In the genomic region with DNA sequence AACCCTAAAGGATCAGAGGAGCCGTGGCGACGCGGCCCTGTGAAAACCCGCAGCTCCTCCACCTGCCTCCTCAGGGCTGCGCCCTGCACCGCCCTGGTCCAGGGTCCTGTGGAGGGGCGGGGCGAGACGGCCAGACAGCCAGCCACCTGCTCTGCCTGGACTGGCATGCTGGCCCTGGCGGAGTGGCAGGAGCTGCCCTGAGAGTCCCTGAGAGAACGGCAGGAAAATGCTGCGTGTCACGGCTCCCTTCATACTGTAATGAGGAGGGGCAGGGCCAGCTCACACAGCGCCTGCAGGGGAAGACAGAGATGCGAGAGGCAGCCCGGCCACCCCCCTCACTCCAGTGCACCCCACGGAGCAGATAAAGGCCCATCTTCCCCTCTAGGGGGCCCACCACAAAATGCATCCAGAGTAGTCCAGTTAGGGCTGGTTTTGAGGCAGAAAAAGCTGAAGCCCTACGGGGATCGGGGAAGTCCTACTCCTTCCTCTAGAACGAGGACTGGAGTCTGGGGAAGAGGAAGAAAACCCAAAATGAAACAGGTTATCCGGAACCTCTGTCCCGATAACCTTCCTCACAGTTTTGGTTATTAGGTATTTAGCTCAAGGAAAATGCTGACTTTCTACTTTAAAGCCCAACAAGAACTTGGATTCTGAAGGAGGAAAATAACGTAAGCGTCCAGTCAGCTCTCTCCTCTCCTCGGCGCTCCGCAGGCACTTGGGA, we compare ENCODE assay signal across 14 cellular contexts.
DNase-seq lines count a peak whose midpoint lies in the region; ATAC-seq, FAIRE-seq and TF ChIP-seq lines count a peak whose summit lies in the region.
"Had no signal": no experiment of that assay in that cellular context is flagged by ENCODE, and none has a peak within 500 bp of the region (broad histone marks: within the 10 kb centered on the region; RNA-seq: fewer than 3 reads in every experiment).

No MANE protein-coding gene starts in this region.

- H2AK5ac ChIP-seq in neuronal stem cell (ENCODE audit: low read depth, low read length): no peak overlapping the region

- no peak overlapping the region for H4K91ac ChIP-seq in neuronal stem cell (ENCODE audit: low read depth, low read length, poor library complexity)

- H3K4me2 ChIP-seq in K562 (ENCODE audit: insufficient read depth, low read length) (no peak overlapping the region), neuronal stem cell (ENCODE audit: insufficient read depth, low read length, poor library complexity, severe bottlenecking) (no peak overlapping the region)

- BruUV-seq in K562 (replicated peaks; lab: Mats Ljungman, UMichigan): no TSS peak

- peak overlapping the region; percentile 25 for H3K18ac ChIP-seq in neuronal stem cell (ENCODE audit: low read length)

- WGBS in K562 (ENCODE audit: insufficient coverage, low coverage, missing lambda C conversion rate): 81% methylated on average over 24 of the region's 28 CpGs
- WGBS in neuronal stem cell (ENCODE audit: extremely low coverage in 2 of 2, insufficient read length in 2 of 2, insufficient replicate concordance in 1 of 2), 2 donors: no CpG with 5 or more reads among the region's 28 CpGs

- H3K4me3 ChIP-seq in GM06990 (replicated peaks; ENCODE audit: low read depth, low read length) (no peak overlapping the region), K562 (no peak overlapping the region), neuronal stem cell (ENCODE audit: low read length in 2 of 2) (no peak overlapping the region)
- H3K4me3 ChIP-seq: sigmoid colon, tibial artery had no signal

- no peak overlapping the region for H3K14ac ChIP-seq in neuronal stem cell (ENCODE audit: low read length)

- CTCF ChIA-PET in K562 (lab: Yijun Ruan, JAX; ENCODE audit: low intra/inter-chr PET ratio): no interaction called here

- peaks cover 59% of the 10 kb centered on the region for H3K36me3 ChIP-seq in GM06990 (ENCODE audit: control insufficient read depth, insufficient read depth, low read length)
- peaks cover 33% of the 10 kb centered on the region; the same call in 1 of the 3 replicates for H3K36me3 ChIP-seq in K562 (ENCODE audit: control insufficient read depth, insufficient read depth, low read length)
- peaks cover 12 to 69% of the 10 kb centered on the region in 2 donors for H3K36me3 ChIP-seq in neuronal stem cell (replicated peaks in 1 of 2; ENCODE audit: control insufficient read depth in 2 of 2, insufficient read depth in 2 of 2, low read length in 2 of 2)

- H3K9ac ChIP-seq in K562 (ENCODE audit: insufficient read depth in 1 of 2, low read depth in 2 of 2, low read length in 2 of 2) (peak overlapping the region in 1 of 2 experiments; percentile 50; a peak in 1 of 4 replicates), neuronal stem cell (ENCODE audit: low read depth, low read length, poor library complexity) (peak overlapping the region; percentile 39)

- H3K4me1 ChIP-seq in K562 (replicated peaks in 1 of 2; ENCODE audit: control insufficient read depth in 2 of 2, insufficient read depth in 2 of 2, low read length in 2 of 2) (peaks cover 0 to 19% of the 10 kb centered on the region in 2 experiments; a peak in 1 of 5 replicates), neuronal stem cell (ENCODE audit: control insufficient read depth in 2 of 2, insufficient read depth in 1 of 2, low read depth in 1 of 2, low read length in 2 of 2) (no peaks in the 10 kb centered on the region)
- H3K4me1 ChIP-seq: sigmoid colon, tibial artery had no signal

- in situ Hi-C loops in KBM-7 (cut with MboI; ENCODE audit: low pct_unique_long_range_greater_than_20kb, low sequenced_read_pairs): no loop called here
- in situ Hi-C loops in K562 (cut with MboI): no loop called here

- DNase-seq in GM06990 (ENCODE audit: extremely low read depth, insufficient read length) (no peak), KBM-7 (peak; percentile 11), K562 (ENCODE audit: extremely low read depth in 1 of 4, low spot score in 3 of 4) (peak in 3 of 4 experiments; percentile 32 to 42 (median 38)), neuronal stem cell (ENCODE audit: low spot score) (no peak), NCI-H2081 treated with DMSO at 0.1 percent for 48 hours (lab: John Stamatoyannopoulos, UW) (no peak), pons (ENCODE audit: low spot score) (no peak)
- DNase-seq: activated CD4-positive, alpha-beta T cell treated with anti-CD3 and anti-CD28 coated beads for 4 hours; activated gamma-delta T cell; erythroblast; midbrain; sigmoid colon; T-cell; tibial artery had no signal

- H3K27ac ChIP-seq in K562 (ENCODE audit: extremely low read depth, low read depth, low read length) (no peak overlapping the region), neuronal stem cell (replicated peaks; ENCODE audit: low read length) (no peak overlapping the region)
- H3K27ac ChIP-seq: sigmoid colon, tibial artery had no signal

- no peak for TF ChIP-seq RAD21 in K562 (CRISPR knock-in tag; conservative IDR thresholded peaks at IDR 0.05 in 1 of 2, IDR thresholded peaks at IDR 0.05 in 1 of 2)

- TF ChIP-seq POLR2A in K562 (conservative IDR thresholded peaks at IDR 0.05) (no peak), GM18505 (IDR thresholded peaks at IDR 0.05; ENCODE audit: borderline replicate concordance, extremely low read depth, insufficient read depth, insufficient read length) (no peak)

- H4K8ac ChIP-seq in neuronal stem cell (ENCODE audit: low read depth, low read length): no peak overlapping the region

- no peak for TF ChIP-seq EP300 in K562 (IDR thresholded peaks at IDR 0.05; ENCODE audit: low read length)

- no peak for FAIRE-seq in K562 (lab: Jason Lieb, UNC)

- H3K9me3 ChIP-seq in K562 (replicated peaks; ENCODE audit: control insufficient read depth, insufficient read depth, low read depth, low read length) (no peaks in the 10 kb centered on the region), neuronal stem cell (replicated peaks in 1 of 2; ENCODE audit: control insufficient read depth in 2 of 2, insufficient read depth in 1 of 2, low read depth in 1 of 2, low read length in 2 of 2) (peaks cover 0 to 4% of the 10 kb centered on the region in 2 donors)
- H3K9me3 ChIP-seq: sigmoid colon, tibial artery had no signal

- no peak overlapping the region for H2AFZ ChIP-seq in K562 (ENCODE audit: low read depth, low read length)
- H2AFZ ChIP-seq in neuronal stem cell (ENCODE audit: low read length): no peak overlapping the region

- ATAC-seq in K562 (peak; percentile 63), GM18505 (IDR thresholded peaks at IDR 0.05; ENCODE audit: unreplicated experiment) (no peak)

- H3K23ac ChIP-seq in neuronal stem cell (ENCODE audit: low read depth, low read length, poor library complexity): peak overlapping the region; percentile 13

- H3K4ac ChIP-seq in neuronal stem cell (ENCODE audit: low read length): no peak overlapping the region

- H2BK5ac ChIP-seq in neuronal stem cell (ENCODE audit: low read length): no peak overlapping the region

- H2BK12ac ChIP-seq in neuronal stem cell (ENCODE audit: low read length): no peak overlapping the region

- no peaks in the 10 kb centered on the region for H3K9me1 ChIP-seq in K562 (ENCODE audit: control insufficient read depth, insufficient read depth, low read length)

- H3K27me3 ChIP-seq in GM06990 (replicated peaks; ENCODE audit: control insufficient read depth, insufficient read depth, low read length) (no peaks in the 10 kb centered on the region), K562 (ENCODE audit: control insufficient read depth in 2 of 2, insufficient read depth in 2 of 2, low read length in 2 of 2) (no peaks in the 10 kb centered on the region), neuronal stem cell (ENCODE audit: control insufficient read depth in 3 of 3, insufficient read depth in 3 of 3, low read depth in 1 of 3, low read length in 3 of 3) (no peaks in the 10 kb centered on the region)
- H3K27me3 ChIP-seq: sigmoid colon, tibial artery had no signal

- no peak overlapping the region for H2BK120ac ChIP-seq in neuronal stem cell (ENCODE audit: low read depth, low read length)

- POLR2A ChIA-PET in K562 (lab: Yijun Ruan, JAX): interaction anchor here (0.6 to 0.7 kb wide), 2 partner anchors 169 to 1397 kb away, joined by 4 to 5 read pairs; no protein-coding TSS in a partner anchor

- peak; percentile 13 for TF ChIP-seq CTCF in GM06990 (IDR thresholded peaks at IDR 0.05; ENCODE audit: insufficient read depth, low read length, poor library complexity, severe bottlenecking)
- peak in 2 of 3 experiments; percentile 14 to 20; a peak in 1 of 6 replicates for TF ChIP-seq CTCF in K562 (IDR thresholded peaks at IDR 0.05 in 2 of 3, conservative IDR thresholded peaks at IDR 0.05 in 1 of 3; ENCODE audit: insufficient read depth in 2 of 3, low read depth in 1 of 3, low read length in 3 of 3)

- intact Hi-C loops in K562 (cut with micrococcal nuclease): no loop called here

- H2BK15ac ChIP-seq in neuronal stem cell (ENCODE audit: low read length): no peak overlapping the region

- H4K20me1 ChIP-seq in K562 (replicated peaks; ENCODE audit: control insufficient read depth, insufficient read depth, low read length): peaks cover 8% of the 10 kb centered on the region; the same call in 1 of the 2 replicates

- H3K79me1 ChIP-seq in neuronal stem cell (ENCODE audit: low read depth, low read length): no peaks in the 10 kb centered on the region

- H3K79me2 ChIP-seq in K562 (ENCODE audit: control insufficient read depth, insufficient read depth, low read length): no peaks in the 10 kb centered on the region

TF ChIP-seq in K562, 482 proteins besides CTCF, POLR2A, EP300 and RAD21 (continues in another document):
- TF ChIP-seq, protein P1, sequence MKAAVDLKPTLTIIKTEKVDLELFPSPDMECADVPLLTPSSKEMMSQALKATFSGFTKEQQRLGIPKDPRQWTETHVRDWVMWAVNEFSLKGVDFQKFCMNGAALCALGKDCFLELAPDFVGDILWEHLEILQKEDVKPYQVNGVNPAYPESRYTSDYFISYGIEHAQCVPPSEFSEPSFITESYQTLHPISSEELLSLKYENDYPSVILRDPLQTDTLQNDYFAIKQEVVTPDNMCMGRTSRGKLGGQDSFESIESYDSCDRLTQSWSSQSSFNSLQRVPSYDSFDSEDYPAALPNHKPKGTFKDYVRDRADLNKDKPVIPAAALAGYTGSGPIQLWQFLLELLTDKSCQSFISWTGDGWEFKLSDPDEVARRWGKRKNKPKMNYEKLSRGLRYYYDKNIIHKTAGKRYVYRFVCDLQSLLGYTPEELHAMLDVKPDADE (conservative IDR thresholded peaks at IDR 0.05; ENCODE audit: control insufficient read depth, low read depth, low read length): no peak
- no peak for TF ChIP-seq CCAR2 (IDR thresholded peaks at IDR 0.05; ENCODE audit: low read depth, low read length)
- peak; percentile 50; the same call in 1 of the 2 replicates for TF ChIP-seq KLF16 (IDR thresholded peaks at IDR 0.05)
- TF ChIP-seq NR2C2 (CRISPR knock-in tag; IDR thresholded peaks at IDR 0.05): no peak
- no peak for TF ChIP-seq NR2C2 (tag; IDR thresholded peaks at IDR 0.05)
- no peak for TF ChIP-seq ZNF239 (CRISPR knock-in tag; IDR thresholded peaks at IDR 0.05)

Comparison
In these comparisons a context has a peak if more than half of its experiments do, and no peak if none do; other contexts are left out.
1. DNase-seq: peak in KBM-7 (single experiment) and K562 (3 of 4); none in GM06990 (single experiment), neuronal stem cell (single experiment), NCI-H2081 treated with DMSO at 0.1 percent for 48 hours (single experiment) and pons (single experiment).